In genomic region chr18:7221424-7222155, GRCh38 we compare ENCODE assay signal across 9 cellular contexts. TPM values are rescaled to one million over a fixed set of nuclear protein-coding genes. Genes with fewer than 3 reads are reported as not detected.
A peak's percentile ranks its signal among the peaks of the same experiment; 100 is the strongest.
DNase-seq lines count a peak whose midpoint lies in the region; ATAC-seq and TF ChIP-seq lines count a peak whose summit lies in the region.
"Had no signal": no experiment of that assay in that cellular context is flagged by ENCODE, and none has a peak within 500 bp of the region (broad histone marks: within the 10 kb centered on the region; RNA-seq: fewer than 3 reads in every experiment).

No MANE protein-coding gene starts in this region.

- no peaks in the 10 kb centered on the region for H3K4me1 Mint-ChIP-seq in type B pancreatic cell (ENCODE audit: unreplicated experiment)

- intact Hi-C loops in right cardiac atrium (cut with DNase I): no loop called here

- no peaks in the 10 kb centered on the region for H3K36me3 Mint-ChIP-seq in type B pancreatic cell

- no peaks in the 10 kb centered on the region for H3K4me1 ChIP-seq in right cardiac atrium (ENCODE audit: control insufficient read depth, insufficient read depth, low read length)

- TF ChIP-seq CTCF in VCaP (conservative IDR thresholded peaks at IDR 0.05) (peak; percentile 94), type B pancreatic cell (conservative IDR thresholded peaks at IDR 0.05) (peak; percentile 90)

- ATAC-seq in GM18870 (IDR thresholded peaks at IDR 0.05; ENCODE audit: unreplicated experiment) (peak; percentile 43), right cardiac atrium (peak; percentile 83 to 89), HG03442 (IDR thresholded peaks at IDR 0.05; ENCODE audit: unreplicated experiment) (no peak)

- no peak overlapping the region for H3K27ac ChIP-seq in VCaP
- no peak overlapping the region for H3K27ac ChIP-seq in right cardiac atrium (ENCODE audit: low read length)

- no peaks in the 10 kb centered on the region for H3K9me3 ChIP-seq in right cardiac atrium (ENCODE audit: control insufficient read depth, low read length)

- no peaks in the 10 kb centered on the region for H3K27me3 Mint-ChIP-seq in type B pancreatic cell

- 48% methylated on average over 5 of the region's 5 CpGs for WGBS in right cardiac atrium

- no peak overlapping the region for H3K4me3 ChIP-seq in right cardiac atrium (ENCODE audit: low read length)

- no peak overlapping the region for H3K4me3 Mint-ChIP-seq in type B pancreatic cell

- H3K27me3 ChIP-seq in right cardiac atrium (ENCODE audit: control insufficient read depth, insufficient read depth): no peaks in the 10 kb centered on the region

- DNase-seq in AG08395 (ENCODE audit: low spot score): peak; percentile 69
- peak; percentile 14 for DNase-seq in NCI-H2081 treated with DMSO at 0.1 percent for 48 hours (lab: John Stamatoyannopoulos, UW)
- no peak for DNase-seq in right cardiac atrium
- no peak for DNase-seq in type B pancreatic cell (ENCODE audit: extremely low spot score, unreplicated experiment)
- no peak for DNase-seq in stimulated activated CD4-positive, alpha-beta T cell treated with anti-CD3 and anti-CD28 coated beads, Interleukin-4, amount 100 ng/mL, for 4 hours

- H3K9me3 Mint-ChIP-seq in type B pancreatic cell: no peaks in the 10 kb centered on the region

- no peak overlapping the region for H3K27ac Mint-ChIP-seq in type B pancreatic cell

RNA-seq across cellular contexts. Expression of gene LRRC30, which starts 9.3 kb away (rescaled TPM):
- total RNA-seq in right cardiac atrium: not detected
- polyA plus RNA-seq in right cardiac atrium: not detected
- total RNA-seq in type B pancreatic cell (ENCODE audit: low replicate concordance): not detected in 2 replicates
- polyA plus RNA-seq: esophagus had no signal

Comparison
In these comparisons a context has a peak if more than half of its experiments do, and no peak if none do; other contexts are left out.
1. DNase-seq: peak in AG08395 (single experiment) and NCI-H2081 treated with DMSO at 0.1 percent for 48 hours (single experiment); none in right cardiac atrium (0 of 3), type B pancreatic cell (single experiment) and stimulated activated CD4-positive, alpha-beta T cell treated with anti-CD3 and anti-CD28 coated beads, Interleukin-4, amount 100 ng/mL, for 4 hours (0 of 2).